Comparison of ENCODE assay signal across 23 cellular contexts in the genomic region with DNA sequence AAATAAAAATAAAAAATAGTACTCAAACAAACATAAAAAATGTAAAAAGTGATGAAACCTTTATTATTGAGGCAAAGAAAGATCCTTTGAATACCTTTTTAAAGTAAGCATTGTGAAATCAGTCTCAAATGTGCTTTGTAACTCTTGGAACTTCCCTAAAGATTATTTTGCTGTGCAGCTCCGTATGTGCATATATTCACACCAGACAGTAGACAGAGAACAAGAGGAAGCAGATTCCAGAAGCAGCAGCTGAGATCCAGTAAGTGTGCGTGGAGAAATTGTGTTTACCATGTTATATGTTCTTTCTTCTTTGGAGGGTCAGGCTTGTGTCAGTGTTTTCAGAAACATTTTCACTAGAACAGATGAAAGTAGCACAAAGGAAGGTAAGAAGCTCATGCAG.
DNase-seq lines count a peak whose midpoint lies in the region; ATAC-seq, FAIRE-seq and TF ChIP-seq lines count a peak whose summit lies in the region.
"Had no signal": no experiment of that assay in that cellular context is flagged by ENCODE, and none has a peak within 500 bp of the region (broad histone marks: within the 10 kb centered on the region; RNA-seq: fewer than 3 reads in every experiment).

No MANE protein-coding gene starts in this region.

- H3K4me2 ChIP-seq in neuronal stem cell (ENCODE audit: insufficient read depth, low read length, poor library complexity, severe bottlenecking): no peak overlapping the region

- H2BK12ac ChIP-seq in neuronal stem cell (ENCODE audit: low read length): no peak overlapping the region

- H3K4me3 ChIP-seq in HL-60 (replicated peaks; ENCODE audit: insufficient read depth, low read length): no peak overlapping the region
- no peak overlapping the region for H3K4me3 ChIP-seq in neuronal stem cell (ENCODE audit: low read length in 2 of 2)
- H3K4me3 ChIP-seq: adrenal gland, body of pancreas had no signal

- H2BK15ac ChIP-seq in neuronal stem cell (ENCODE audit: low read length): no peak overlapping the region

- H3K4me1 ChIP-seq in neuronal stem cell (ENCODE audit: control insufficient read depth in 2 of 2, insufficient read depth in 1 of 2, low read depth in 1 of 2, low read length in 2 of 2): no peaks in the 10 kb centered on the region
- H3K4me1 ChIP-seq: adrenal gland, body of pancreas, parathyroid adenoma had no signal

- no peak overlapping the region for H3K18ac ChIP-seq in neuronal stem cell (ENCODE audit: low read length)

- no peak overlapping the region for H3K4ac ChIP-seq in neuronal stem cell (ENCODE audit: low read length)

- no peak overlapping the region for H3K9ac ChIP-seq in neuronal stem cell (ENCODE audit: low read depth, low read length, poor library complexity)
- H3K9ac ChIP-seq: parathyroid adenoma had no signal

- H3K27me3 ChIP-seq in HL-60 (ENCODE audit: insufficient read depth, poor library complexity, severe bottlenecking): no peaks in the 10 kb centered on the region
- H3K27me3 ChIP-seq in neuronal stem cell (ENCODE audit: control insufficient read depth in 3 of 3, insufficient read depth in 3 of 3, low read depth in 1 of 3, low read length in 3 of 3): no peaks in the 10 kb centered on the region
- H3K27me3 ChIP-seq: adrenal gland, body of pancreas had no signal

- H3K23ac ChIP-seq in neuronal stem cell (ENCODE audit: low read depth, low read length, poor library complexity): no peak overlapping the region

- CTCF ChIA-PET in WTC11 (lab: Charles Lee): no interaction called here

- no CpG with 5 or more reads among the region's 2 CpGs for WGBS in neuronal stem cell (ENCODE audit: extremely low coverage in 2 of 2, insufficient read length in 2 of 2, insufficient replicate concordance in 1 of 2), 2 donors

- no peak for ATAC-seq in WTC11
- ATAC-seq: activated CD8-positive, alpha-beta memory T cell treated with anti-CD3 and anti-CD28 coated beads, Interleukin-2, amount 10 ng/mL, durations not matched to agents 7 days and 5 days; body of pancreas had no signal

- H3K27ac ChIP-seq in HL-60 (replicated peaks) (peak overlapping the region; percentile 60), neuronal stem cell (replicated peaks; ENCODE audit: low read length) (no peak overlapping the region)
- H3K27ac ChIP-seq: adrenal gland, body of pancreas, C4-2B, parathyroid adenoma had no signal

- no peaks in the 10 kb centered on the region for H3K9me3 ChIP-seq in neuronal stem cell (replicated peaks in 1 of 2; ENCODE audit: control insufficient read depth in 2 of 2, insufficient read depth in 1 of 2, low read depth in 1 of 2, low read length in 2 of 2)
- H3K9me3 ChIP-seq: adrenal gland, body of pancreas had no signal

- no peak for FAIRE-seq in D721Med (lab: Jason Lieb, UNC)
- FAIRE-seq: keratinocyte had no signal

- no peaks in the 10 kb centered on the region for H3K79me1 ChIP-seq in neuronal stem cell (ENCODE audit: low read depth, low read length)

- H3K4me1 Mint-ChIP-seq in WTC11: peaks cover 5% of the 10 kb centered on the region; the same call in 1 of the 2 replicates
- H3K4me1 Mint-ChIP-seq: activated B cell treated with CpG ODN at 0.5 μM for 24 hours; activated CD8-positive, alpha-beta memory T cell treated with anti-CD3 and anti-CD28 coated beads, Interleukin-2, amount 10 ng/mL, durations not matched to agents 7 days and 5 days; natural killer cell had no signal

- H2BK120ac ChIP-seq in neuronal stem cell (ENCODE audit: low read depth, low read length): no peak overlapping the region

- no peak overlapping the region for H3K4me3 Mint-ChIP-seq in WTC11
- H3K4me3 Mint-ChIP-seq: activated B cell treated with CpG ODN at 0.5 μM for 24 hours; activated CD8-positive, alpha-beta memory T cell treated with anti-CD3 and anti-CD28 coated beads, Interleukin-2, amount 10 ng/mL, durations not matched to agents 7 days and 5 days; natural killer cell had no signal

- H2AFZ ChIP-seq in neuronal stem cell (ENCODE audit: low read length): peak overlapping the region; percentile 67
- H2AFZ ChIP-seq: parathyroid adenoma had no signal

- H2BK5ac ChIP-seq in neuronal stem cell (ENCODE audit: low read length): no peak overlapping the region

- no peaks in the 10 kb centered on the region for H3K36me3 ChIP-seq in neuronal stem cell (replicated peaks in 1 of 2; ENCODE audit: control insufficient read depth in 2 of 2, insufficient read depth in 2 of 2, low read length in 2 of 2)
- H3K36me3 ChIP-seq: adrenal gland had no signal

- no peaks in the 10 kb centered on the region for H3K36me3 Mint-ChIP-seq in WTC11
- H3K36me3 Mint-ChIP-seq: activated CD8-positive, alpha-beta memory T cell treated with anti-CD3 and anti-CD28 coated beads, Interleukin-2, amount 10 ng/mL, durations not matched to agents 7 days and 5 days had no signal

- DNase-seq in HL-60 (ENCODE audit: low read depth in 1 of 2, low spot score in 1 of 2) (peak; percentile 8 to 55), NOMO-1 treated with DMSO at 0.1 percent for 48 hours (lab: John Stamatoyannopoulos, UW; ENCODE audit: unreplicated experiment) (peak; percentile 80), WTC11 (ENCODE audit: low spot score) (no peak), neuronal stem cell (ENCODE audit: low spot score) (no peak), D721Med (ENCODE audit: insufficient read length, low spot score) (no peak), dedifferentiated amniotic fluid mesenchymal stem cell (ENCODE audit: extremely low spot score) (no peak)
- no peak for DNase-seq in activated naive CD4-positive, alpha-beta T cell treated with anti-CD3 and anti-CD28 coated beads, Interleukin-2, amount 50 U/mL, for 16 hours
- DNase-seq: activated B cell treated with CpG ODN at 0.5 μM for 24 hours; activated CD4-positive, alpha-beta T cell treated with anti-CD3 and anti-CD28 coated beads, Interleukin-2, amount 50 U/mL, for 1 hour; activated CD8-positive, alpha-beta memory T cell treated with anti-CD3 and anti-CD28 coated beads, Interleukin-2, amount 10 ng/mL, durations not matched to agents 7 days and 5 days; activated T-cell treated with anti-CD3 and anti-CD28 coated beads, Interleukin-2, amount 50 U/mL, for 48 hours; adrenal gland; body of pancreas; Calu3; midbrain; natural killer cell; NCI-H1105; NCI-H187 treated with DMSO at 0.1 percent for 48 hours; NCI-H524; NK-92 treated with Interleukin-12 subunit alpha and Interleukin-12 subunit beta, amount 100 ng/mL, for 24 hours had no signal

- H3K14ac ChIP-seq in neuronal stem cell (ENCODE audit: low read length): no peak overlapping the region

- H4K8ac ChIP-seq in neuronal stem cell (ENCODE audit: low read depth, low read length): no peak overlapping the region

- H3K9me3 Mint-ChIP-seq in WTC11: peaks cover 9% of the 10 kb centered on the region

- H2AK5ac ChIP-seq in neuronal stem cell (ENCODE audit: low read depth, low read length): no peak overlapping the region

- no peak overlapping the region for H4K91ac ChIP-seq in neuronal stem cell (ENCODE audit: low read depth, low read length, poor library complexity)

- H3K27me3 Mint-ChIP-seq in WTC11 (ENCODE audit: low read depth): no peaks in the 10 kb centered on the region
- H3K27me3 Mint-ChIP-seq: activated B cell treated with CpG ODN at 0.5 μM for 24 hours; activated CD8-positive, alpha-beta memory T cell treated with anti-CD3 and anti-CD28 coated beads, Interleukin-2, amount 10 ng/mL, durations not matched to agents 7 days and 5 days had no signal

- peak overlapping the region; percentile 51; the same call in 1 of the 2 replicates for H3K27ac Mint-ChIP-seq in WTC11
- H3K27ac Mint-ChIP-seq: activated B cell treated with CpG ODN at 0.5 μM for 24 hours; activated CD8-positive, alpha-beta memory T cell treated with anti-CD3 and anti-CD28 coated beads, Interleukin-2, amount 10 ng/mL, durations not matched to agents 7 days and 5 days; natural killer cell had no signal

- POLR2A ChIA-PET in WTC11 (lab: Charles Lee): no interaction called here

- TF ChIP-seq CTCF in HL-60 (IDR thresholded peaks at IDR 0.05; ENCODE audit: insufficient read depth, low read length) (no peak), WTC11 (IDR thresholded peaks at IDR 0.05) (no peak), D721Med (IDR thresholded peaks at IDR 0.05; ENCODE audit: insufficient read depth, missing control alignments) (no peak)

TF ChIP-seq in WTC11, 78 proteins besides CTCF, POLR2A, EP300 and RAD21:
- TF ChIP-seq TEAD1 (CRISPR knock-in tag; IDR thresholded peaks at IDR 0.05): no peak
- TF ChIP-seq NFE2L1 (CRISPR knock-in tag; IDR thresholded peaks at IDR 0.05): no peak

Comparison
In these comparisons a context has a peak if more than half of its experiments do, and no peak if none do; other contexts are left out.
1. DNase-seq: peak in HL-60 (2 of 2) and NOMO-1 treated with DMSO at 0.1 percent for 48 hours (single experiment); none in WTC11 (single experiment), neuronal stem cell (single experiment), D721Med (single experiment), dedifferentiated amniotic fluid mesenchymal stem cell (single experiment) and activated naive CD4-positive, alpha-beta T cell treated with anti-CD3 and anti-CD28 coated beads, Interleukin-2, amount 50 U/mL, for 16 hours (single experiment).